Comparison of ENCODE assay signal across 1 cellular context in genomic region chr11:118928108-118928869, GRCh38.
TF ChIP-seq lines count a peak whose summit lies in the region.

No MANE protein-coding gene starts in this region.

TF ChIP-seq in HEK293, 187 proteins besides CTCF, POLR2A, EP300 and RAD21 (continued from another document and continues in another):
- peak; percentile 89 for TF ChIP-seq ZNF398 (tag by site-specific recombination; IDR thresholded peaks at IDR 0.05)
- TF ChIP-seq ZBTB26 (tag by site-specific recombination; optimal IDR thresholded peaks at IDR 0.05), result peak; percentile 59
- no peak for TF ChIP-seq ZNF792 (tag by site-specific recombination; IDR thresholded peaks at IDR 0.05)
- TF ChIP-seq REPIN1 (tag by site-specific recombination; IDR thresholded peaks at IDR 0.05; ENCODE audit: low read depth), result no peak
- no peak for TF ChIP-seq ZNF639 (tag by site-specific recombination; IDR thresholded peaks at IDR 0.05)
- no peak for TF ChIP-seq ZNF18 (tag by site-specific recombination; IDR thresholded peaks at IDR 0.05)
- TF ChIP-seq ZBTB44 (tag by site-specific recombination; IDR thresholded peaks at IDR 0.05), result no peak
- peak; percentile 44; the same call in 1 of the 2 replicates for TF ChIP-seq ZFP37 (tag by site-specific recombination; IDR thresholded peaks at IDR 0.05)
- no peak for TF ChIP-seq TCF7L2 (IDR thresholded peaks at IDR 0.05; ENCODE audit: borderline replicate concordance, low read depth, low read length)
- peak; percentile 95 for TF ChIP-seq ZNF423 (tag by site-specific recombination; IDR thresholded peaks at IDR 0.05)
- peak; percentile 51 for TF ChIP-seq ZNF596 (tag by site-specific recombination; IDR thresholded peaks at IDR 0.05)
- no peak for TF ChIP-seq ZNF132 (tag by site-specific recombination; IDR thresholded peaks at IDR 0.05; ENCODE audit: borderline replicate concordance)
- no peak for TF ChIP-seq ZNF19 (tag by site-specific recombination; IDR thresholded peaks at IDR 0.05; ENCODE audit: low read depth)
- peak; percentile 72 for TF ChIP-seq SP3 (tag by site-specific recombination; IDR thresholded peaks at IDR 0.05)
- TF ChIP-seq GLIS2 (tag by site-specific recombination; IDR thresholded peaks at IDR 0.05), result peak; percentile 79
- no peak for TF ChIP-seq ZNF510 (tag by site-specific recombination; IDR thresholded peaks at IDR 0.05; ENCODE audit: insufficient replicate concordance)
- no peak for TF ChIP-seq ZBTB1 (tag by site-specific recombination; IDR thresholded peaks at IDR 0.05)
- peak; percentile 78 for TF ChIP-seq ZNF366 (tag by site-specific recombination; conservative IDR thresholded peaks at IDR 0.05)
- no peak for TF ChIP-seq OSR2 (tag by site-specific recombination; IDR thresholded peaks at IDR 0.05)
- TF ChIP-seq ZNF239 (tag by site-specific recombination; IDR thresholded peaks at IDR 0.05), result no peak
- TF ChIP-seq PATZ1 (tag by site-specific recombination; IDR thresholded peaks at IDR 0.05), result peak; percentile 90
- TF ChIP-seq PRDM4 (tag by site-specific recombination; IDR thresholded peaks at IDR 0.05), result no peak
- no peak for TF ChIP-seq ZNF76 (tag by site-specific recombination; IDR thresholded peaks at IDR 0.05; ENCODE audit: borderline replicate concordance, low read depth)
- no peak for TF ChIP-seq ZNF768 (tag by site-specific recombination; IDR thresholded peaks at IDR 0.05)
- no peak for TF ChIP-seq MZF1 (tag by site-specific recombination; IDR thresholded peaks at IDR 0.05; ENCODE audit: borderline replicate concordance)
- TF ChIP-seq KLF10 (tag by site-specific recombination; IDR thresholded peaks at IDR 0.05), result no peak
- TF ChIP-seq ZNF280C (tag by site-specific recombination; IDR thresholded peaks at IDR 0.05), result no peak
- TF ChIP-seq ZNF48 (tag by site-specific recombination; IDR thresholded peaks at IDR 0.05), result no peak
- TF ChIP-seq ZNF121 (tag by site-specific recombination; IDR thresholded peaks at IDR 0.05), result no peak
- no peak for TF ChIP-seq ZNF324 (tag by site-specific recombination; IDR thresholded peaks at IDR 0.05)
- TF ChIP-seq ZBTB11 (tag by site-specific recombination; conservative IDR thresholded peaks at IDR 0.05; ENCODE audit: low read depth), result peak; percentile 44; the same call in 1 of the 2 replicates
- TF ChIP-seq ZNF561 (tag by site-specific recombination; IDR thresholded peaks at IDR 0.05; ENCODE audit: borderline replicate concordance), result peak; percentile 45; the same call in 1 of the 2 replicates
- TF ChIP-seq ZNF157 (tag by site-specific recombination; IDR thresholded peaks at IDR 0.05), result no peak
- TF ChIP-seq SP2 (tag by site-specific recombination; IDR thresholded peaks at IDR 0.05), result peak; percentile 57
- TF ChIP-seq KLF1 (tag by site-specific recombination; IDR thresholded peaks at IDR 0.05), result peak; percentile 4; the same call in 1 of the 2 replicates
- TF ChIP-seq ZNF311 (tag by site-specific recombination; IDR thresholded peaks at IDR 0.05; ENCODE audit: borderline replicate concordance), result no peak
- no peak for TF ChIP-seq SALL2 (tag by site-specific recombination; IDR thresholded peaks at IDR 0.05; ENCODE audit: borderline replicate concordance)
- no peak; the same call in 1 of the 2 replicates for TF ChIP-seq ZNF660 (tag by site-specific recombination; IDR thresholded peaks at IDR 0.05)
- peak; percentile 45 for TF ChIP-seq ZBTB7A (tag by site-specific recombination; IDR thresholded peaks at IDR 0.05; ENCODE audit: low read depth)
- TF ChIP-seq IKZF3 (tag by site-specific recombination; IDR thresholded peaks at IDR 0.05), result peak; percentile 91
